In the genomic region with DNA sequence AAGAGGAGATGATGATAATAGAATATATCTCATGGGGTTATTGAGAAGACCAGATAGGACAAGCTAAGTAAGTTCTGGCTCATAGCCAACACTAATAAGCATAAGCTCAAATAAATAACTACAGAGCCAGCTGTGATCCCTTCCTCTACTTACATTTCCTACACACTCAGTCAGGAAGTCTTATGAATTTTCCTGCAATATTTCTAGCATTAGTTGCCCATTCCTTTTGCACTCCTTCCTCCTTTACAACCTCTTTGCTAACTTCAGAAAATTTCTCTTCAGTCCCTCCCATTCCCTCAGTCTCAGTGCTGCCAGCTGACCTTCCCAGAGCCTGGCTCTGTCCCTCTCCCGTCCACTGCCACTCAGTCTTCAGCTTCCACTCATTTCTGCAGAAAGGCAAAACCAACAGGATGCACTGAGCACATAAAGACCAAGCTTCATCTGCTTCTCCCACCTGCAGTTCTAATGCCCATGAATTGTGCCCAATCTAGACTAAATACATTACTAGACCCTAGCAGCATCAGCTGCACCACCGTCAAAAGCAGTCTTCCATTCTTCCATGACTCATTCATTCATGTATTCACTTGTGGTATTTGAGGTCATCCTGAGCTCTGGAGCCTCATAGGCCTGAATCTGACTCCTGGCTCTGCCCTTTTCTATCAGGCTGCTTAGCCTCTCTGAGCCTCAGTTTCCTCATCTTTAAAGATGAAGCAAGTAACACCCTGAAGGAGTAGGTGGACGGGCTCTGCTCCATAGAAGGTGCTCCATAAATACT, we compare ENCODE assay signal across 21 cellular contexts. TPM values are rescaled to one million over a fixed set of nuclear protein-coding genes. Genes with fewer than 3 reads are reported as not detected.
DNase-seq lines count a peak whose midpoint lies in the region; ATAC-seq, FAIRE-seq and TF ChIP-seq lines count a peak whose summit lies in the region.
"Had no signal": no experiment of that assay in that cellular context is flagged by ENCODE, and none has a peak within 500 bp of the region (broad histone marks: within the 10 kb centered on the region; RNA-seq: fewer than 3 reads in every experiment).

No MANE protein-coding gene starts in this region.

- H3K4me3 ChIP-seq in keratinocyte (ENCODE audit: control insufficient read depth in 2 of 3, extremely low read depth in 1 of 3, insufficient read depth in 2 of 3, low read depth in 1 of 3, low read length in 3 of 3) = no peak overlapping the region
- H3K4me3 ChIP-seq: left lung, sigmoid colon, thyroid gland had no signal

- H2AFZ ChIP-seq in keratinocyte (ENCODE audit: control insufficient read depth, low read length) = no peak overlapping the region

- H3K36me3 ChIP-seq in keratinocyte (ENCODE audit: control insufficient read depth in 2 of 2, extremely low read depth in 1 of 2, insufficient read depth in 2 of 2, low read length in 2 of 2) = no peaks in the 10 kb centered on the region
- H3K36me3 ChIP-seq: left lung, sigmoid colon, thyroid gland had no signal

- no peaks in the 10 kb centered on the region for H4K20me1 ChIP-seq in keratinocyte (ENCODE audit: control insufficient read depth, extremely low read depth, insufficient read depth, low read length)

- intact Hi-C loops in left ventricle myocardium superior (cut with micrococcal nuclease) = no loop called here
- intact Hi-C loops in posterior vena cava (cut with DNase I) = no loop called here

- ATAC-seq in GM21526 (IDR thresholded peaks at IDR 0.05; ENCODE audit: low FRiP score, unreplicated experiment) (no peak), left ventricle myocardium superior (no peak), GM19035 (IDR thresholded peaks at IDR 0.05; ENCODE audit: unreplicated experiment) (no peak)
- ATAC-seq: left lung had no signal

- no peak overlapping the region for H3K4me2 ChIP-seq in keratinocyte (ENCODE audit: control insufficient read depth, extremely low read depth, insufficient read depth, low read depth, low read length)

- dilution Hi-C loops in keratinocyte (cut with MboI; ENCODE audit: extremely low pct_ligation_motif_present, low sequenced_read_pairs) = no loop called here

- peaks cover 7% of the 10 kb centered on the region for H3K4me1 ChIP-seq in keratinocyte (ENCODE audit: control insufficient read depth, extremely low read depth, insufficient read depth, low read length)
- H3K4me1 ChIP-seq: left lung, thyroid gland had no signal

- no peaks in the 10 kb centered on the region for H3K9me3 ChIP-seq in keratinocyte (ENCODE audit: control insufficient read depth, low read depth, low read length)
- H3K9me3 ChIP-seq: left lung, sigmoid colon, thyroid gland had no signal

- peak; percentile 40 for DNase-seq in AG20443 (ENCODE audit: low spot score)
- peak; percentile 66 for DNase-seq in HT1080 (ENCODE audit: low read depth)
- peak; percentile 39 for DNase-seq in amniotic epithelial cell (ENCODE audit: low read depth)
- DNase-seq in keratinocyte (ENCODE audit: low read depth, low spot score) = no peak
- DNase-seq in left ventricle myocardium superior = no peak
- DNase-seq in posterior vena cava (ENCODE audit: low spot score) = no peak
- DNase-seq: activated B cell treated with CpG ODN at 0.5 μM for 24 hours; activated CD8-positive, alpha-beta memory T cell treated with anti-CD3 and anti-CD28 coated beads for 24 hours; anterior cingulate cortex; C1 segment of cervical spinal cord; DMS153; HFFc6; left lung; NCI-H1930; occipital lobe; Right ventricle myocardium superior; sigmoid colon; stimulated activated CD4-positive, alpha-beta T cell treated with anti-CD3 and anti-CD28 coated beads, Interleukin-4, amount 100 ng/mL, for 24 hours; thyroid gland had no signal

- H3K79me2 ChIP-seq in keratinocyte (ENCODE audit: control insufficient read depth, insufficient read depth, low read length) = no peaks in the 10 kb centered on the region

- no peak overlapping the region for H3K27ac ChIP-seq in keratinocyte (ENCODE audit: control insufficient read depth, insufficient read depth, low read length)
- H3K27ac ChIP-seq: left lung, sigmoid colon, thyroid gland had no signal

- FAIRE-seq in keratinocyte (lab: Jason Lieb, UNC) = peak; percentile 56

- H3K9me1 ChIP-seq in keratinocyte (ENCODE audit: control insufficient read depth, extremely low read depth, insufficient read depth, low read length) = no peaks in the 10 kb centered on the region

- TF ChIP-seq CTCF in keratinocyte (optimal IDR thresholded peaks at IDR 0.05 in 1 of 3, IDR thresholded peaks at IDR 0.05 in 1 of 3, conservative IDR thresholded peaks at IDR 0.05 in 1 of 3; ENCODE audit: extremely low read depth in 1 of 3, insufficient read depth in 2 of 3, low read length in 3 of 3) = no peak

- H3K27me3 ChIP-seq in keratinocyte (ENCODE audit: control insufficient read depth, extremely low read depth, insufficient read depth, low read length) = no peaks in the 10 kb centered on the region
- H3K27me3 ChIP-seq: left lung, sigmoid colon, thyroid gland had no signal

- H3K9ac ChIP-seq in keratinocyte (ENCODE audit: control insufficient read depth, extremely low read depth, insufficient read depth, low read length) = no peak overlapping the region

RNA-seq across cellular contexts. Expression of a gene that starts 54.6 kb away (rescaled TPM):
- total RNA-seq in HT1080 (2014; rRNA removed; shearing (Covaris generic)) = 1.6 and 1.8 TPM in 2 replicates
- polyA plus RNA-seq in HT1080 (2015; cell fraction: cytosol; rRNA removed) = 0.79 and 1.1 TPM in 2 replicates
- 1.8 and 2.7 TPM in 2 replicates for polyA plus RNA-seq in HT1080 (2015; cell fraction: nucleus; rRNA removed)
- polyA plus RNA-seq in keratinocyte = 1.7 to 3.1 TPM (median 2.1 TPM) in 3 replicates
- 7.3 TPM for polyA plus RNA-seq in keratinocyte (2011; ENCODE audit: low read depth)
- polyA plus RNA-seq in keratinocyte (2011; cell fraction: cytosol; rRNA removed) = 1.3 and 1.8 TPM in 2 replicates
- polyA plus RNA-seq in keratinocyte (2011; cell fraction: nucleus; rRNA removed) = 9.6 and 12.1 TPM in 2 replicates
- polyA plus RNA-seq in keratinocyte (2012; ENCODE audit: low replicate concordance) = 1.1 and 4.5 TPM in 2 replicates
- 1.8 to 7.2 TPM (median 3.5 TPM) in 3 replicates for polyA minus RNA-seq in keratinocyte
- polyA minus RNA-seq in keratinocyte (2011; cell fraction: cytosol; rRNA and poly(A)+ RNA removed) = 2.1 TPM
- 6.5 and 7.5 TPM in 2 replicates for polyA minus RNA-seq in keratinocyte (2011; cell fraction: nucleus; rRNA and poly(A)+ RNA removed)
- total RNA-seq in left ventricle myocardium superior = 127 TPM
- 10 to 100 TPM; 14.1 to 14.9 TPM for total RNA-seq in posterior vena cava

Comparison
In these comparisons a context has a peak if more than half of its experiments do, and no peak if none do; other contexts are left out.
1. DNase-seq: peak in AG20443 (single experiment), HT1080 (single experiment) and amniotic epithelial cell (single experiment); none in keratinocyte (single experiment), left ventricle myocardium superior (single experiment) and posterior vena cava (single experiment).